In the genomic region with DNA sequence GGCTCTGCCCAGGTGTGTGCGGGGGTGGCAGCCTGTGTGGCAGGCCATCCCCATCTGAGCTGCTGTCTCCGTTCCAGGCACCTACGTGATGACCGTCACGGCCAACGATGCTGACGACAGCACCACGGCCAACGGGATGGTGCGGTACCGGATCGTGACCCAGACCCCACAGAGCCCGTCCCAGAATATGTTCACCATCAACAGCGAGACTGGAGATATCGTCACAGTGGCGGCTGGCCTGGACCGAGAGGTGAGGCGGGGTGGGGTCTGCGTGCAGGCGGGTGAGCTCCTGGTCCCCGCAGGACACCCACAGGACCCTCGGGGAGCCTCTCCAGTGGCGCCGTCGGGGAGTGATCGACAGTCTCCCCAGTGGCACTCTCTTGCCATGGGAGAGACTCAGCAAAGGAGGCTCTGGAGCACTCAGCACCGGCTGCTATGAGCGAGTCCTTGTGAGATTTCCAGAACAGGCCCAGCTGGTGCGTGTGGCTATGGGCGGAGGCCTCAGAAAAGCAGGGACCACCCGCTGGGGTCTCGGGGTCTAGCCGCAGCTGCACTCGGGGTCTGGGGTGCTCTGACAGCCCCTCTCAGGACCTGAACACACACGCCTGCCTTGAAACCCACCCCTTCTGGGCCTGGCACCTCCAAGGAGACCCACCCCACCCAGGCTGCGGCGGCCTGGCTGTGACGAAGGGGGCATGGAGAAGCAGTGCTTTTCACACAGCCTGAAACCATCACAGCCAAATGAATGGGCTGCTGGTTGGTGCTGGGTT, we compare ENCODE assay signal across 27 cellular contexts.
"Had no signal": no experiment of that assay in that cellular context is flagged by ENCODE, and none has a peak within 500 bp of the region (broad histone marks: within the 10 kb centered on the region; RNA-seq: fewer than 3 reads in every experiment).

No MANE protein-coding gene starts in this region.

- DNase-seq: activated CD4-positive, alpha-beta memory T cell treated with anti-CD3 and anti-CD28 coated beads, Interleukin-2, amount 10 ng/mL, durations not matched to agents 7 days and 5 days; activated CD4-positive, alpha-beta T cell treated with anti-CD3 and anti-CD28 coated beads for 1 hour; activated CD4-positive, alpha-beta T cell treated with anti-CD3 and anti-CD28 coated beads, Interleukin-2, amount 10 ng/mL, durations not matched to agents 7 days and 5 days; activated CD4-positive, CD25-positive, alpha-beta regulatory T cell; activated CD8-positive, alpha-beta memory T cell treated with anti-CD3 and anti-CD28 coated beads for 24 hours; activated CD8-positive, alpha-beta memory T cell treated with anti-CD3 and anti-CD28 coated beads, Interleukin-2, amount 10 ng/mL, durations not matched to agents 7 days and 5 days; activated CD8-positive, alpha-beta memory T cell treated with anti-CD3 and anti-CD28 coated beads, Interleukin-2, amount 50 U/mL, for 48 hours; activated CD8-positive, alpha-beta T cell treated with anti-CD3 and anti-CD28 coated beads, Interleukin-2, amount 10 ng/mL, durations not matched to agents 7 days and 5 days; activated effector memory CD4-positive, alpha-beta T cell treated with Interleukin-2 at 50 U/mL for 16 hours; activated gamma-delta T cell; activated naive CD4-positive, alpha-beta T cell treated with anti-CD3 and anti-CD28 coated beads, Interleukin-2, amount 10 ng/mL, durations not matched to agents 7 days and 5 days; activated naive CD4-positive, alpha-beta T cell treated with Interleukin-2 at 50 U/mL for 16 hours; activated naive CD8-positive, alpha-beta T cell treated with anti-CD3 and anti-CD28 coated beads, Interleukin-2, amount 10 ng/mL, durations not matched to agents 7 days and 5 days; activated naive CD8-positive, alpha-beta T cell treated with anti-CD3 and anti-CD28 coated beads, Interleukin-2, amount 50 U/mL, for 24 hours; activated T-cell treated with anti-CD3 and anti-CD28 coated beads, Interleukin-2, amount 50 U/mL, for 24 hours; central memory CD4-positive, alpha-beta T cell; SW 1271; T-helper 1 cell; T-helper 2 cell; T-helper 9 cell had no signal

- H3K9me3 ChIP-seq: ascending aorta had no signal

- ATAC-seq: activated CD4-positive, alpha-beta T cell treated with anti-CD3 and anti-CD28 coated beads for 36 hours; activated CD4-positive, CD25-positive, alpha-beta regulatory T cell treated with anti-CD3 and anti-CD28 coated beads, Interleukin-2, amount 50 U/mL, for 24 hours; activated CD8-positive, alpha-beta memory T cell treated with anti-CD3 and anti-CD28 coated beads, Interleukin-2, amount 10 ng/mL, durations not matched to agents 7 days and 5 days; activated CD8-positive, alpha-beta T cell treated with anti-CD3 and anti-CD28 coated beads, Interleukin-2, amount 10 ng/mL, durations not matched to agents 7 days and 5 days; activated naive CD8-positive, alpha-beta T cell treated with anti-CD3 and anti-CD28 coated beads, Interleukin-2, amount 50 U/mL, for 24 hours had no signal

- FAIRE-seq: bronchial epithelial cell, TTC549 had no signal

- H3K27me3 ChIP-seq: ascending aorta, cardiac muscle cell had no signal

- H3K27ac ChIP-seq: ascending aorta, cardiac muscle cell, WERI-Rb-1 had no signal

- H3K4me1 ChIP-seq: ascending aorta had no signal

- H3K4me3 ChIP-seq: ascending aorta, cardiac muscle cell had no signal

- H3K36me3 ChIP-seq: ascending aorta, cardiac muscle cell, WERI-Rb-1 had no signal
